In the genomic region with DNA sequence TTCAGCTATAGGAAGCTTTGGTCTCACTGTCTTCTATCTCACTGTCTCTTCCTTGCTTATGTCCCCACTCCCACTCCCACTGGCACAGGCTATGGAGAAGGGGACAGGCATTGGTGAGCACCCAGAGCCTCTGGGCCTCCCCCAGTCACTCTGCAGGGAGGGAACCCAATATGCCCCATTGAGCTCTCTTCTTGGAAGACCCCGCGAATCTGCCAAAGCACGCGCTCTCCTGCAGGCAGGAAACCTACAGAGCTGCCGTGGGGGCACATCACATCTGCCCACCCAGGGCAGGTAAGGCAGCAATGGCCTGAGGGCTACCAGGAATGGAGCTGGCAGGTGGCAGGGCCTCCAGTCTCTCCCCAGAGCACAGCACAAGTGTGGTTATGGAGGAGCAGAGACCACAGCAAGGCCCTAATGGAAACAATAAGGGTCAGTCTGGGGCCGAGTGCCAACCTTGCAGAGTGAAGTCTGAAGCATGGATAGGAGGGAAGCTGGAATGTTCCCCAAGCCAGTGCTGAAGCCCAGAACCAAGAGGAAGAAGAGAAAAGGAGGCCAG, we compare ENCODE assay signal across 24 cellular contexts.
"Had no signal": no experiment of that assay in that cellular context is flagged by ENCODE, and none has a peak within 500 bp of the region (broad histone marks: within the 10 kb centered on the region; RNA-seq: fewer than 3 reads in every experiment).

No MANE protein-coding gene starts in this region.

- DNase-seq: activated CD4-positive, alpha-beta T cell treated with anti-CD3 and anti-CD28 coated beads for 36 hours; activated CD4-positive, alpha-beta T cell treated with anti-CD3 and anti-CD28 coated beads, Interleukin-2, amount 10 ng/mL, durations not matched to agents 7 days and 5 days; activated CD4-positive, alpha-beta T cell treated with anti-CD3 and anti-CD28 coated beads, Interleukin-2, amount 50 U/mL, for 48 hours; activated CD4-positive, CD25-positive, alpha-beta regulatory T cell; activated CD4-positive, CD25-positive, alpha-beta regulatory T cell treated with anti-CD3 and anti-CD28 coated beads, Interleukin-2, amount 50 U/mL, for 72 hours; activated CD8-positive, alpha-beta memory T cell treated with anti-CD3 and anti-CD28 coated beads, Interleukin-2, amount 10 ng/mL, durations not matched to agents 7 days and 5 days; activated CD8-positive, alpha-beta memory T cell treated with anti-CD3 and anti-CD28 coated beads, Interleukin-2, amount 50 U/mL, for 4 hours; activated CD8-positive, alpha-beta T cell treated with anti-CD3 and anti-CD28 coated beads, Interleukin-2, amount 10 ng/mL, durations not matched to agents 7 days and 5 days; activated gamma-delta T cell; activated naive CD4-positive, alpha-beta T cell; activated naive CD4-positive, alpha-beta T cell treated with anti-CD3 and anti-CD28 coated beads, Interleukin-2, amount 10 ng/mL, durations not matched to agents 7 days and 5 days; activated T-cell treated with anti-CD3 and anti-CD28 coated beads, Interleukin-2, amount 50 U/mL, for 24 hours; activated T-cell treated with anti-CD3 and anti-CD28 coated beads, Interleukin-2, amount 50 U/mL, for 72 hours; amniotic stem cell; aorta; body of pancreas; caudate nucleus; effector CD8-positive, alpha-beta T cell; foreskin keratinocyte; heart right ventricle; T-helper 2 cell had no signal

- H3K9me3 Mint-ChIP-seq: activated T-cell treated with anti-CD3 and anti-CD28 coated beads, Interleukin-2, amount 50 U/mL, for 24 hours had no signal

- H3K36me3 Mint-ChIP-seq: activated CD8-positive, alpha-beta memory T cell treated with anti-CD3 and anti-CD28 coated beads, Interleukin-2, amount 10 ng/mL, durations not matched to agents 7 days and 5 days; activated naive CD4-positive, alpha-beta T cell treated with anti-CD3 and anti-CD28 coated beads, Interleukin-2, amount 10 ng/mL, durations not matched to agents 7 days and 5 days; activated naive CD8-positive, alpha-beta T cell had no signal

- H3K4me1 ChIP-seq: body of pancreas, foreskin keratinocyte, gastroesophageal sphincter, heart right ventricle had no signal

- H3K27ac Mint-ChIP-seq: activated CD4-positive, alpha-beta T cell treated with anti-CD3 and anti-CD28 coated beads for 36 hours; activated CD4-positive, alpha-beta T cell treated with anti-CD3 and anti-CD28 coated beads, Interleukin-2, amount 10 ng/mL, durations not matched to agents 7 days and 5 days; activated CD8-positive, alpha-beta memory T cell treated with anti-CD3 and anti-CD28 coated beads, Interleukin-2, amount 10 ng/mL, durations not matched to agents 7 days and 5 days; activated CD8-positive, alpha-beta T cell treated with anti-CD3 and anti-CD28 coated beads, Interleukin-2, amount 10 ng/mL, durations not matched to agents 7 days and 5 days; activated naive CD4-positive, alpha-beta T cell treated with anti-CD3 and anti-CD28 coated beads, Interleukin-2, amount 10 ng/mL, durations not matched to agents 7 days and 5 days; activated naive CD8-positive, alpha-beta T cell; activated T-cell treated with anti-CD3 and anti-CD28 coated beads, Interleukin-2, amount 50 U/mL, for 24 hours; activated T-cell treated with anti-CD3 and anti-CD28 coated beads, Interleukin-2, amount 50 U/mL, for 72 hours had no signal

- H3K27ac ChIP-seq: body of pancreas, epithelial cell of prostate, foreskin keratinocyte, gastroesophageal sphincter, heart right ventricle had no signal

- H3K4me3 ChIP-seq: body of pancreas, gastroesophageal sphincter, heart right ventricle had no signal

- H3K4me1 Mint-ChIP-seq: activated CD4-positive, alpha-beta T cell treated with anti-CD3 and anti-CD28 coated beads for 36 hours; activated CD4-positive, alpha-beta T cell treated with anti-CD3 and anti-CD28 coated beads, Interleukin-2, amount 10 ng/mL, durations not matched to agents 7 days and 5 days; activated CD8-positive, alpha-beta memory T cell treated with anti-CD3 and anti-CD28 coated beads, Interleukin-2, amount 10 ng/mL, durations not matched to agents 7 days and 5 days; activated naive CD4-positive, alpha-beta T cell treated with anti-CD3 and anti-CD28 coated beads, Interleukin-2, amount 10 ng/mL, durations not matched to agents 7 days and 5 days had no signal

- H3K9me3 ChIP-seq: body of pancreas, gastroesophageal sphincter, heart right ventricle had no signal

- ATAC-seq: activated CD4-positive, alpha-beta T cell treated with anti-CD3 and anti-CD28 coated beads for 36 hours; activated CD8-positive, alpha-beta memory T cell treated with anti-CD3 and anti-CD28 coated beads, Interleukin-2, amount 10 ng/mL, durations not matched to agents 7 days and 5 days; activated CD8-positive, alpha-beta T cell treated with anti-CD3 and anti-CD28 coated beads, Interleukin-2, amount 10 ng/mL, durations not matched to agents 7 days and 5 days; activated T-cell treated with anti-CD3 and anti-CD28 coated beads, Interleukin-2, amount 50 U/mL, for 72 hours; body of pancreas; foreskin keratinocyte; gastroesophageal sphincter; heart right ventricle had no signal

- H3K27me3 Mint-ChIP-seq: activated CD4-positive, alpha-beta T cell treated with anti-CD3 and anti-CD28 coated beads for 36 hours; activated CD4-positive, alpha-beta T cell treated with anti-CD3 and anti-CD28 coated beads, Interleukin-2, amount 10 ng/mL, durations not matched to agents 7 days and 5 days; activated CD8-positive, alpha-beta memory T cell treated with anti-CD3 and anti-CD28 coated beads, Interleukin-2, amount 10 ng/mL, durations not matched to agents 7 days and 5 days; activated naive CD4-positive, alpha-beta T cell treated with anti-CD3 and anti-CD28 coated beads, Interleukin-2, amount 10 ng/mL, durations not matched to agents 7 days and 5 days; activated naive CD8-positive, alpha-beta T cell; activated T-cell treated with anti-CD3 and anti-CD28 coated beads, Interleukin-2, amount 50 U/mL, for 24 hours had no signal

- H3K36me3 ChIP-seq: gastroesophageal sphincter, heart right ventricle had no signal

- H3K27me3 ChIP-seq: body of pancreas, foreskin keratinocyte, gastroesophageal sphincter, heart right ventricle had no signal

- H3K4me3 Mint-ChIP-seq: activated CD4-positive, alpha-beta T cell treated with anti-CD3 and anti-CD28 coated beads for 36 hours; activated CD4-positive, alpha-beta T cell treated with anti-CD3 and anti-CD28 coated beads, Interleukin-2, amount 10 ng/mL, durations not matched to agents 7 days and 5 days; activated CD8-positive, alpha-beta memory T cell treated with anti-CD3 and anti-CD28 coated beads, Interleukin-2, amount 10 ng/mL, durations not matched to agents 7 days and 5 days; activated CD8-positive, alpha-beta T cell treated with anti-CD3 and anti-CD28 coated beads, Interleukin-2, amount 10 ng/mL, durations not matched to agents 7 days and 5 days; activated naive CD4-positive, alpha-beta T cell treated with anti-CD3 and anti-CD28 coated beads, Interleukin-2, amount 10 ng/mL, durations not matched to agents 7 days and 5 days; activated naive CD8-positive, alpha-beta T cell; activated T-cell treated with anti-CD3 and anti-CD28 coated beads, Interleukin-2, amount 50 U/mL, for 24 hours; activated T-cell treated with anti-CD3 and anti-CD28 coated beads, Interleukin-2, amount 50 U/mL, for 72 hours had no signal
